27 cellular contexts compared by ENCODE assay signal in genomic region chr12:19496249-19497208, GRCh38. TPM values are rescaled to one million over a fixed set of nuclear protein-coding genes. Genes with fewer than 3 reads are reported as not detected.
DNase-seq lines count a peak whose midpoint lies in the region; ATAC-seq, FAIRE-seq and TF ChIP-seq lines count a peak whose summit lies in the region.
"Had no signal": no experiment of that assay in that cellular context is flagged by ENCODE, and none has a peak within 500 bp of the region (broad histone marks: within the 10 kb centered on the region; RNA-seq: fewer than 3 reads in every experiment).

No MANE protein-coding gene starts in this region.

- H3K4ac ChIP-seq in H9 (ENCODE audit: low read depth, low read length) (no peak overlapping the region), H1 (replicated peaks; ENCODE audit: insufficient read length, low read depth, low read length) (no peak overlapping the region)

- ATAC-seq in CD4-positive, alpha-beta T cell (ENCODE audit: poor library complexity) = no peak
- ATAC-seq in HG02970 (IDR thresholded peaks at IDR 0.05; ENCODE audit: low FRiP score, unreplicated experiment) (no peak), GM18505 (IDR thresholded peaks at IDR 0.05; ENCODE audit: unreplicated experiment) (no peak)
- no peak for ATAC-seq in stimulated activated naive CD8-positive, alpha-beta T cell treated with anti-CD3 and anti-CD28 coated beads, Interleukin-15, Interleukin-2, amounts not matched to agents 100 U/mL and 50 U/mL, for 24 hours
- ATAC-seq: activated CD4-positive, alpha-beta T cell treated with anti-CD3 and anti-CD28 coated beads for 36 hours; esophagus mucosa; foreskin keratinocyte; mucosa of descending colon; psoas muscle; stimulated activated naive CD8-positive, alpha-beta T cell treated with anti-CD3 and anti-CD28 coated beads, Interleukin-15, amount 100 ng/mL, for 72 hours had no signal

- H3K18ac ChIP-seq in H9 (ENCODE audit: insufficient read length, low read depth, low read length) (no peak overlapping the region), H1 (ENCODE audit: extremely low read depth, low read length) (no peak overlapping the region)

- no CpG with 5 or more reads among the region's 6 CpGs for WGBS in H9 (ENCODE audit: extremely low coverage, insufficient read length, low lambda C conversion rate)
- WGBS in H1 (ENCODE audit: extremely low coverage in 1 of 2, insufficient coverage in 1 of 2, insufficient read length in 1 of 2, insufficient replicate concordance in 2 of 2, low coverage in 1 of 2, low lambda C conversion rate in 2 of 2, missing lambda C conversion rate in 1 of 2), 2 experiments = 61% methylated on average over 6 of the region's 6 CpGs; no CpG with 5 or more reads in 1 of the 2 experiments

- H3K27ac ChIP-seq in CD4-positive, alpha-beta T cell (ENCODE audit: low read depth, low read length) = no peak overlapping the region
- H3K27ac ChIP-seq in H9 (ENCODE audit: insufficient read length, low read depth, low read length) (peak overlapping the region; percentile 70), H1 (ENCODE audit: low read depth, low read length) (no peak overlapping the region)
- H3K27ac ChIP-seq: coronary artery, foreskin keratinocyte, psoas muscle had no signal

- no peaks in the 10 kb centered on the region for H3K27me3 ChIP-seq in CD4-positive, alpha-beta T cell (ENCODE audit: control insufficient read depth, insufficient read depth, low read length)
- H3K27me3 ChIP-seq in H9 (ENCODE audit: insufficient read depth, low read length) (no peaks in the 10 kb centered on the region), H1 (replicated peaks in 1 of 4; ENCODE audit: control insufficient read depth in 3 of 4, extremely low read depth in 1 of 4, insufficient read depth in 3 of 4, low read length in 3 of 4) (no peaks in the 10 kb centered on the region)
- H3K27me3 ChIP-seq: foreskin keratinocyte had no signal

- no peaks in the 10 kb centered on the region for H3K9me3 ChIP-seq in CD4-positive, alpha-beta T cell (ENCODE audit: control insufficient read depth, low read length)
- no peaks in the 10 kb centered on the region for H3K9me3 ChIP-seq in H9 (ENCODE audit: control insufficient read depth, low read depth, low read length)
- H3K9me3 ChIP-seq in H1 (ENCODE audit: insufficient read depth in 2 of 2, low read depth in 1 of 2, low read length in 1 of 2) = no peaks in the 10 kb centered on the region
- H3K9me3 ChIP-seq: mucosa of descending colon, psoas muscle had no signal

- no TSS peak for BruUV-seq in MCF 10A (replicated peaks; lab: Mats Ljungman, UMichigan)

- peak overlapping the region in 1 of 4 experiments; percentile 8; a peak in 2 of 8 replicates for H3K4me3 ChIP-seq in H1 (ENCODE audit: extremely low read depth in 1 of 4, insufficient read depth in 2 of 4, low read depth in 3 of 4, low read length in 4 of 4)
- H3K4me3 ChIP-seq: coronary artery, mucosa of descending colon, psoas muscle had no signal

- H3K36me3 ChIP-seq in H1 (ENCODE audit: control insufficient read depth in 2 of 4, insufficient read depth in 4 of 4, low read length in 3 of 4) = peaks cover 0 to 65% (median 22%) of the 10 kb centered on the region in 4 experiments; a peak in 5 of 8 replicates

- no peak for TF ChIP-seq RAD21 in H1 (IDR thresholded peaks at IDR 0.05 in 1 of 2, conservative IDR thresholded peaks at IDR 0.05 in 1 of 2; ENCODE audit: low read depth in 2 of 2, low read length in 2 of 2)

- peaks cover 31% of the 10 kb centered on the region for H3K4me1 Mint-ChIP-seq in CD4-positive, alpha-beta T cell (ENCODE audit: low read depth)
- peaks cover 30 to 42% of the 10 kb centered on the region in 2 experiments for H3K4me1 Mint-ChIP-seq in H9
- H3K4me1 Mint-ChIP-seq in nephron = peaks cover 17% of the 10 kb centered on the region
- H3K4me1 Mint-ChIP-seq in MCF 10A (ENCODE audit: insufficient read depth, unreplicated experiment) = peaks cover 12% of the 10 kb centered on the region
- H3K4me1 Mint-ChIP-seq: CD14-positive monocyte had no signal

- H3K14ac ChIP-seq in H9 (ENCODE audit: insufficient read depth, low read length) = no peak overlapping the region
- no peak overlapping the region for H3K14ac ChIP-seq in H1 (ENCODE audit: insufficient read length)

- H3K27me3 Mint-ChIP-seq in CD4-positive, alpha-beta T cell = no peaks in the 10 kb centered on the region
- no peaks in the 10 kb centered on the region for H3K27me3 Mint-ChIP-seq in H9 (ENCODE audit: low read depth)
- no peaks in the 10 kb centered on the region for H3K27me3 Mint-ChIP-seq in nephron (ENCODE audit: low read depth)
- H3K27me3 Mint-ChIP-seq in MCF 10A (ENCODE audit: insufficient read depth, unreplicated experiment) = no peaks in the 10 kb centered on the region
- H3K27me3 Mint-ChIP-seq: activated CD4-positive, alpha-beta T cell treated with anti-CD3 and anti-CD28 coated beads for 36 hours; activated naive CD4-positive, alpha-beta T cell treated with anti-CD3 and anti-CD28 coated beads, Interleukin-2, amount 10 ng/mL, durations not matched to agents 7 days and 5 days; stimulated activated naive CD8-positive, alpha-beta T cell treated with anti-CD3 and anti-CD28 coated beads, Interleukin-15, amount 100 ng/mL, for 72 hours had no signal

- H2BK120ac ChIP-seq in H9 (ENCODE audit: low read depth, low read length, poor library complexity, severe bottlenecking) = no peak overlapping the region
- H2BK120ac ChIP-seq in H1 (replicated peaks; ENCODE audit: low read depth, low read length) = no peak overlapping the region

- CTCF ChIA-PET in CD4-positive, alpha-beta T cell (lab: Charles Lee) = no interaction called here
- CTCF ChIA-PET in H1 (lab: Charles Lee; ENCODE audit: partially characterized antibody) = interaction anchor here (1.3 kb wide), 1 partner anchor 15 kb away, joined by 3 read pairs; no protein-coding TSS in a partner anchor
- CTCF ChIA-PET in MCF 10A (lab: Yijun Ruan, JAX) = interaction anchor here (0.6 kb wide), 1 partner anchor 9 kb away, joined by 3 read pairs; no protein-coding TSS in a partner anchor

- H3K79me2 ChIP-seq in H9 (ENCODE audit: insufficient read depth, low read length) = no peaks in the 10 kb centered on the region; the same call in 1 of the 2 replicates
- H3K79me2 ChIP-seq in H1 (ENCODE audit: control insufficient read depth in 1 of 2, insufficient read depth in 2 of 2, low read length in 2 of 2) = peaks cover 0 to 76% of the 10 kb centered on the region in 2 experiments; a peak in 3 of 4 replicates

- H2BK15ac ChIP-seq in H9 (ENCODE audit: low read depth, low read length) = no peak overlapping the region
- H2BK15ac ChIP-seq in H1 (ENCODE audit: low read length) = no peak overlapping the region

- no peaks in the 10 kb centered on the region for H3K9me3 Mint-ChIP-seq in CD4-positive, alpha-beta T cell
- H3K9me3 Mint-ChIP-seq in H9 = no peaks in the 10 kb centered on the region
- H3K9me3 Mint-ChIP-seq in nephron = no peaks in the 10 kb centered on the region
- no peaks in the 10 kb centered on the region for H3K9me3 Mint-ChIP-seq in MCF 10A (ENCODE audit: unreplicated experiment)
- H3K9me3 Mint-ChIP-seq: activated naive CD4-positive, alpha-beta T cell treated with anti-CD3 and anti-CD28 coated beads, Interleukin-2, amount 10 ng/mL, durations not matched to agents 7 days and 5 days; stimulated activated naive CD8-positive, alpha-beta T cell treated with anti-CD3 and anti-CD28 coated beads, Interleukin-15, amount 100 ng/mL, for 72 hours; T-helper 2 cell treated with Interferon-gamma antibody and Interleukin-4, amounts not matched to agents 5 μg/mL and 100 μg/mL, for 36 hours had no signal

- H2AK5ac ChIP-seq in H9 (ENCODE audit: insufficient read length, low read length) (no peak overlapping the region), H1 (ENCODE audit: low read depth, low read length) (no peak overlapping the region)

- no peaks in the 10 kb centered on the region for H3K23me2 ChIP-seq in H9 (ENCODE audit: insufficient read length, low read depth, low read length, poor library complexity, severe bottlenecking)
- no peaks in the 10 kb centered on the region for H3K23me2 ChIP-seq in H1 (ENCODE audit: low read depth, low read length)

- H2AFZ ChIP-seq in H9 (ENCODE audit: low read length) (no peak overlapping the region), H1 (ENCODE audit: low read length) (no peak overlapping the region)

- peaks cover 4% of the 10 kb centered on the region for H3K79me1 ChIP-seq in H9 (ENCODE audit: insufficient read depth, low read depth, low read length, poor library complexity, severe bottlenecking)
- no peaks in the 10 kb centered on the region; the same call in none of the 2 replicates for H3K79me1 ChIP-seq in H1 (ENCODE audit: low read depth, low read length)

- intact Hi-C loops in CD4-positive, alpha-beta T cell (cut with DNase I, micrococcal nuclease) = no loop called here
- intact Hi-C loops in MCF 10A (cut with micrococcal nuclease) = no loop called here

- no peak for TF ChIP-seq EP300 in H1 (IDR thresholded peaks at IDR 0.05; ENCODE audit: borderline replicate concordance in 1 of 2, low read depth in 2 of 2, low read length in 2 of 2)

- H3K9ac ChIP-seq in H9 (ENCODE audit: extremely low read depth, insufficient read length, low read length) (no peak overlapping the region), H1 (replicated peaks in 1 of 4; ENCODE audit: extremely low read depth in 1 of 4, low read depth in 3 of 4, low read length in 3 of 4) (no peak overlapping the region)

- H4K8ac ChIP-seq in H9 (replicated peaks; ENCODE audit: insufficient read length, low read depth, low read length) (no peak overlapping the region), H1 (ENCODE audit: extremely low read depth, insufficient read depth, low read length) (no peak overlapping the region)

- POLR2A ChIA-PET in CD4-positive, alpha-beta T cell (lab: Charles Lee) = no interaction called here
- POLR2A ChIA-PET in H1 (lab: Charles Lee; ENCODE audit: partially characterized antibody) (interaction anchor here (1.2 to 1.6 kb wide), 3 partner anchors 10 to 36 kb away, joined by 3 to 6 read pairs (median 4); no protein-coding TSS in a partner anchor), MCF 10A (lab: Yijun Ruan, JAX) (interaction anchor here (0.7 to 0.9 kb wide), 2 partner anchors 11 to 13 kb away, joined by 3 read pairs; no protein-coding TSS in a partner anchor)

- H3K36me3 Mint-ChIP-seq in CD4-positive, alpha-beta T cell (ENCODE audit: low read depth) = peaks cover 88% of the 10 kb centered on the region
- H3K36me3 Mint-ChIP-seq in H9 (ENCODE audit: insufficient read depth in 1 of 3, low read depth in 3 of 3) = peaks cover 27 to 83% (median 76%) of the 10 kb centered on the region in 3 experiments
- H3K36me3 Mint-ChIP-seq in nephron (ENCODE audit: low read depth) = peaks cover 55% of the 10 kb centered on the region
- H3K36me3 Mint-ChIP-seq in MCF 10A (ENCODE audit: insufficient read depth, unreplicated experiment) = peaks cover 56% of the 10 kb centered on the region

- H2BK12ac ChIP-seq in H9 (ENCODE audit: insufficient read length, low read depth, low read length) (no peak overlapping the region), H1 (ENCODE audit: low read depth, low read length) (no peak overlapping the region)

- H3K4me3 Mint-ChIP-seq in CD4-positive, alpha-beta T cell = no peak overlapping the region
- H3K4me3 Mint-ChIP-seq in H9 (no peak overlapping the region; a peak in 1 of 5 replicates), nephron (no peak overlapping the region), MCF 10A (ENCODE audit: unreplicated experiment) (no peak overlapping the region)
- H3K4me3 Mint-ChIP-seq: activated CD4-positive, alpha-beta T cell treated with anti-CD3 and anti-CD28 coated beads for 36 hours; activated naive CD4-positive, alpha-beta T cell treated with anti-CD3 and anti-CD28 coated beads, Interleukin-2, amount 10 ng/mL, durations not matched to agents 7 days and 5 days; CD14-positive monocyte; stimulated activated naive CD8-positive, alpha-beta T cell treated with anti-CD3 and anti-CD28 coated beads, Interleukin-15, amount 100 ng/mL, for 72 hours; T-helper 2 cell treated with Interferon-gamma antibody and Interleukin-4, amounts not matched to agents 5 μg/mL and 100 μg/mL, for 36 hours had no signal

- H2BK20ac ChIP-seq in H9 (ENCODE audit: low read depth, low read length, poor library complexity, severe bottlenecking) (no peak overlapping the region), H1 (ENCODE audit: low read length) (no peak overlapping the region)

- no peak overlapping the region for H3T11ph ChIP-seq in H9 (ENCODE audit: low read length)

- H4K91ac ChIP-seq in H9 (ENCODE audit: insufficient read length, low read depth, low read length) (no peak overlapping the region), H1 (replicated peaks; ENCODE audit: insufficient read length, low read length) (no peak overlapping the region)

- no peaks in the 10 kb centered on the region for H3K4me1 ChIP-seq in H9 (ENCODE audit: insufficient read depth, low read length)
- peaks cover 0 to 8% (median 0%) of the 10 kb centered on the region in 4 experiments; a peak in 2 of 7 replicates for H3K4me1 ChIP-seq in H1 (replicated peaks in 1 of 4; ENCODE audit: control insufficient read depth in 3 of 4, insufficient read depth in 4 of 4, low read length in 3 of 4)
- H3K4me1 ChIP-seq: psoas muscle had no signal

- no peak overlapping the region for H4K5ac ChIP-seq in H9 (ENCODE audit: insufficient read length, low read depth, low read length)
- no peak overlapping the region for H4K5ac ChIP-seq in H1 (ENCODE audit: insufficient read length, low read depth, low read length)

- no peak overlapping the region for H3K4me2 ChIP-seq in H9 (ENCODE audit: insufficient read depth, insufficient read length, low read length)
- H3K4me2 ChIP-seq in H1 (ENCODE audit: insufficient read depth in 1 of 2, low read depth in 2 of 2, low read length in 2 of 2) = peak overlapping the region in 1 of 2 experiments; percentile 38; a peak in 1 of 4 replicates

- DNase-seq in CD4-positive, alpha-beta T cell = no peak
- DNase-seq in H9 = no peak
- no peak for DNase-seq in H1 (ENCODE audit: low read depth in 1 of 2, low spot score in 2 of 2)
- no peak for DNase-seq in stimulated activated naive CD8-positive, alpha-beta T cell treated with anti-CD3 and anti-CD28 coated beads, Interleukin-15, Interleukin-2, amounts not matched to agents 100 U/mL and 50 U/mL, for 24 hours
- DNase-seq in MCF 10A (ENCODE audit: unreplicated experiment) = no peak
- DNase-seq: activated CD4-positive, alpha-beta T cell treated with anti-CD3 and anti-CD28 coated beads for 36 hours; activated naive CD4-positive, alpha-beta T cell treated with anti-CD3 and anti-CD28 coated beads, Interleukin-2, amount 10 ng/mL, durations not matched to agents 7 days and 5 days; activated T-cell treated with anti-CD3 and anti-CD28 coated beads, Interleukin-2, amount 50 U/mL, for 1 hour; amygdala; effector memory CD4-positive, alpha-beta T cell; foreskin keratinocyte; mucosa of descending colon; NCI-H1436; NCI-H2107; NCI-H446 treated with DMSO at 0.1 percent for 48 hours; OCI-M1; psoas muscle; stimulated activated naive CD8-positive, alpha-beta T cell treated with anti-CD3 and anti-CD28 coated beads, Interleukin-15, amount 100 ng/mL, for 72 hours had no signal

- H3K23ac ChIP-seq in H9 (ENCODE audit: insufficient read length, low read depth, low read length) (no peak overlapping the region), H1 (ENCODE audit: insufficient read length) (no peak overlapping the region)

- TF ChIP-seq CTCF in CD4-positive, alpha-beta T cell (IDR thresholded peaks at IDR 0.05) = no peak
- TF ChIP-seq CTCF in H9 (conservative IDR thresholded peaks at IDR 0.05) (no peak), H1 (IDR thresholded peaks at IDR 0.05; ENCODE audit: control extremely low read depth in 1 of 3, insufficient read depth in 1 of 3, low read depth in 1 of 3, low read length in 3 of 3) (no peak), nephron (IDR thresholded peaks at IDR 0.05; ENCODE audit: unreplicated experiment in 3 of 3) (no peak), MCF 10A (IDR thresholded peaks at IDR 0.05; ENCODE audit: unreplicated experiment) (no peak)

- H3K56ac ChIP-seq in H9 (ENCODE audit: insufficient read length, low read depth, low read length) = no peak overlapping the region
- no peak overlapping the region for H3K56ac ChIP-seq in H1 (replicated peaks; ENCODE audit: insufficient read length, low read depth, low read length)

- H4K20me1 ChIP-seq in H9 (ENCODE audit: control insufficient read depth, insufficient read depth, insufficient read length) (no peaks in the 10 kb centered on the region), H1 (replicated peaks in 1 of 2; ENCODE audit: control insufficient read depth in 1 of 2, insufficient read depth in 2 of 2, low read length in 2 of 2) (peaks cover 0 to 7% of the 10 kb centered on the region in 2 experiments)

- no peak for TF ChIP-seq POLR2A in H1 (IDR thresholded peaks at IDR 0.05; ENCODE audit: control extremely low read depth in 1 of 2, low read depth in 2 of 2, low read length in 2 of 2)
- TF ChIP-seq POLR2A in GM18505 (IDR thresholded peaks at IDR 0.05; ENCODE audit: borderline replicate concordance, extremely low read depth, insufficient read depth, insufficient read length) = no peak

- no peak for FAIRE-seq in H1 (lab: Jason Lieb, UNC)
- FAIRE-seq: GM12891, HTR-8/SVneo had no signal

- peak overlapping the region; percentile 16 for H3K27ac Mint-ChIP-seq in CD4-positive, alpha-beta T cell
- H3K27ac Mint-ChIP-seq in H9 (peak overlapping the region; percentile 48 to 98 (median 88); a peak in 6 of 7 replicates), nephron (peak overlapping the region; percentile 64 to 94 (median 89)), MCF 10A (ENCODE audit: low read depth, unreplicated experiment) (no peak overlapping the region)
- H3K27ac Mint-ChIP-seq: activated CD4-positive, alpha-beta T cell treated with anti-CD3 and anti-CD28 coated beads for 36 hours; T-helper 2 cell treated with Interferon-gamma antibody and Interleukin-4, amounts not matched to agents 5 μg/mL and 100 μg/mL, for 36 hours had no signal

- H2BK5ac ChIP-seq in H9 (ENCODE audit: insufficient read length, low read length) (no peak overlapping the region), H1 (ENCODE audit: low read depth, low read length) (no peak overlapping the region)

RNA-seq across cellular contexts. Expression of gene AEBP2, which starts 57.2 kb away (rescaled TPM):
- total RNA-seq in CD4-positive, alpha-beta T cell = 10 to 100 TPM; 42.9 to 44.8 TPM
- total RNA-seq in H9 (2021) (82.6 and 82.8 TPM in 2 replicates), MCF 10A (2022) (41.0 and 49.2 TPM in 2 replicates)
- 56.9 and 61.4 TPM in 2 replicates for total RNA-seq in H1 (2021; fragmentation: NEBNext Ultra II Directional; extraction: Animal tissue kit (Norgen Biotek cat#: 25700))
- polyA plus RNA-seq in H1 (2011; rRNA removed) = 10.6 and 13.6 TPM in 2 replicates
- 16.7 TPM for polyA plus RNA-seq in H1 (2011; cell fraction: cytosol; rRNA removed)
- 8.0 TPM for polyA plus RNA-seq in H1 (2011; cell fraction: nucleus; rRNA removed)
- 33.6 to 56.8 TPM (median 46.3 TPM) in 4 replicates for polyA plus RNA-seq in H1 (2012, experiment 1 of 2)
- 4.7 TPM for polyA plus RNA-seq in H1 (2012, experiment 2 of 2)
- polyA plus RNA-seq in H1 (2013, experiment 1 of 2) = 41.4 TPM
- polyA plus RNA-seq in H1 (2013, experiment 2 of 2) = 43.0 TPM
- polyA minus RNA-seq in H1 (2011; rRNA and poly(A)+ RNA removed) = 29.2 and 29.5 TPM in 2 replicates
- polyA minus RNA-seq in H1 (2011; cell fraction: cytosol; rRNA and poly(A)+ RNA removed) = 26.0 TPM
- polyA minus RNA-seq in H1 (2011; cell fraction: nucleus; rRNA and poly(A)+ RNA removed) = 33.3 TPM
